1 cellular context compared by ENCODE assay signal in genomic region chr1:85438353-85438752, GRCh38.
TF ChIP-seq lines count a peak whose summit lies in the region.

No MANE protein-coding gene starts in this region.

TF ChIP-seq in HepG2, 621 proteins besides CTCF, POLR2A, EP300 and RAD21 (continued from another document and continues in another):
- no peak for TF ChIP-seq ZNF646 (CRISPR knock-in tag; IDR thresholded peaks at IDR 0.05)
- no peak for TF ChIP-seq PRDM15 (CRISPR knock-in tag; IDR thresholded peaks at IDR 0.05)
- no peak for TF ChIP-seq HDAC1 (CRISPR knock-in tag; IDR thresholded peaks at IDR 0.05)
- TF ChIP-seq AFF4 (CRISPR knock-in tag; IDR thresholded peaks at IDR 0.05), result no peak
- no peak for TF ChIP-seq SNRNP70 (IDR thresholded peaks at IDR 0.05; ENCODE audit: low read depth, low read length)
- TF ChIP-seq ZFP82 (CRISPR knock-in tag; IDR thresholded peaks at IDR 0.05; ENCODE audit: borderline replicate concordance), result no peak
- TF ChIP-seq SIX1 (CRISPR knock-in tag; IDR thresholded peaks at IDR 0.05; ENCODE audit: borderline replicate concordance), result no peak
- no peak for TF ChIP-seq ZSCAN21 (CRISPR knock-in tag; IDR thresholded peaks at IDR 0.05; ENCODE audit: borderline replicate concordance)
- TF ChIP-seq ZNF44 (CRISPR knock-in tag; IDR thresholded peaks at IDR 0.05), result no peak
- no peak for TF ChIP-seq THAP11 (CRISPR knock-in tag; IDR thresholded peaks at IDR 0.05)
- no peak for TF ChIP-seq PLRG1 (conservative IDR thresholded peaks at IDR 0.05)
- no peak for TF ChIP-seq NFATC3 (CRISPR knock-in tag; IDR thresholded peaks at IDR 0.05)
- TF ChIP-seq ZBTB10 (CRISPR knock-in tag; IDR thresholded peaks at IDR 0.05; ENCODE audit: borderline replicate concordance), result no peak
- TF ChIP-seq FOXP4 (CRISPR knock-in tag; IDR thresholded peaks at IDR 0.05), result no peak
- TF ChIP-seq ZNF414 (CRISPR knock-in tag; IDR thresholded peaks at IDR 0.05), result no peak
- TF ChIP-seq ZNF513 (CRISPR knock-in tag; conservative IDR thresholded peaks at IDR 0.05), result no peak
- no peak for TF ChIP-seq NFRKB (IDR thresholded peaks at IDR 0.05)
- TF ChIP-seq ZZZ3 (CRISPR knock-in tag; IDR thresholded peaks at IDR 0.05; ENCODE audit: borderline replicate concordance), result no peak
- TF ChIP-seq RXRA (CRISPR knock-in tag; IDR thresholded peaks at IDR 0.05), result peak; percentile 31; the same call in 1 of the 2 replicates
- no peak for TF ChIP-seq SRF (IDR thresholded peaks at IDR 0.05; ENCODE audit: low read depth, low read length)
- no peak for TF ChIP-seq BHLHE40 (IDR thresholded peaks at IDR 0.05; ENCODE audit: low read length)
- no peak for TF ChIP-seq ZBTB43 (CRISPR knock-in tag; conservative IDR thresholded peaks at IDR 0.05)
- TF ChIP-seq ZNF124 (CRISPR knock-in tag; IDR thresholded peaks at IDR 0.05), result no peak
- TF ChIP-seq REST (IDR thresholded peaks at IDR 0.05; ENCODE audit: borderline replicate concordance in 1 of 2, low read depth in 1 of 2, low read length in 2 of 2), result no peak
